In genomic region chr5:76402251-76402879, GRCh38 we compare ENCODE assay signal across 8 cellular contexts. TPM values are rescaled to one million over a fixed set of nuclear protein-coding genes. Genes with fewer than 3 reads are reported as not detected.
DNase-seq lines count a peak whose midpoint lies in the region; ATAC-seq and TF ChIP-seq lines count a peak whose summit lies in the region.

No MANE protein-coding gene starts in this region.

- peaks cover 40% of the 10 kb centered on the region for H3K79me2 ChIP-seq in DOHH2 (ENCODE audit: control insufficient read depth, low read length)

- no peaks in the 10 kb centered on the region for H3K27me3 ChIP-seq in DOHH2 (ENCODE audit: control insufficient read depth, low read length)
- no peaks in the 10 kb centered on the region for H3K27me3 ChIP-seq in effector memory CD4-positive, alpha-beta T cell (replicated peaks; ENCODE audit: control insufficient read depth, insufficient read depth, low read length, poor library complexity, severe bottlenecking)

- no peak for TF ChIP-seq CTCF in DOHH2 (IDR thresholded peaks at IDR 0.05; ENCODE audit: low read depth, low read length, poor library complexity, severe bottlenecking)

- peaks cover 35 to 53% (median 35%) of the 10 kb centered on the region in 3 donors for H3K4me1 Mint-ChIP-seq in naive B cell
- peaks cover 29 to 51% of the 10 kb centered on the region in 2 donors for H3K4me1 Mint-ChIP-seq in stimulated activated naive B cell treated with anti-CD40 and anti-IgM and Interleukin-4, amounts not matched to agents 10 μg/mL and 1 μg/mL and 100 μg/mL, for 72 hours

- peak; percentile 54 for DNase-seq in LoVo (ENCODE audit: low spot score)
- DNase-seq in activated CD4-positive, alpha-beta T cell treated with anti-CD3 and anti-CD28 coated beads, Interleukin-2, amount 50 U/mL, for 24 hours (ENCODE audit: low read depth in 1 of 2, low spot score in 1 of 2) = peak; percentile 46 to 73
- peak; percentile 77 to 82 (median 81) for DNase-seq in effector memory CD4-positive, alpha-beta T cell
- peak; percentile 76 for DNase-seq in naive B cell
- peak; percentile 64 for DNase-seq in stimulated activated naive B cell treated with anti-CD40 and anti-IgM and Interleukin-4, amounts not matched to agents 10 μg/mL and 1 μg/mL and 100 μg/mL, for 72 hours
- DNase-seq in SW 1271 (lab: John Stamatoyannopoulos, UW) = no peak

- H3K27ac ChIP-seq in DOHH2 (ENCODE audit: low read depth, low read length) = peak overlapping the region; percentile 94
- H3K27ac ChIP-seq in effector memory CD4-positive, alpha-beta T cell (ENCODE audit: insufficient read depth, low read length, poor library complexity, severe bottlenecking) = peak overlapping the region; percentile 97

- no peaks in the 10 kb centered on the region for H3K9me3 ChIP-seq in DOHH2 (ENCODE audit: control insufficient read depth, insufficient read depth, low read length)
- no peaks in the 10 kb centered on the region for H3K9me3 ChIP-seq in effector memory CD4-positive, alpha-beta T cell (ENCODE audit: control insufficient read depth, low read length)

- no peaks in the 10 kb centered on the region for H3K9me2 ChIP-seq in DOHH2 (replicated peaks; ENCODE audit: control insufficient read depth, low read length)

- H3K36me3 ChIP-seq in DOHH2 (ENCODE audit: control insufficient read depth, low read length) = peaks cover 12% of the 10 kb centered on the region
- H3K36me3 ChIP-seq in effector memory CD4-positive, alpha-beta T cell (ENCODE audit: control insufficient read depth, insufficient read depth, low read length) = no peaks in the 10 kb centered on the region

- H3F3A ChIP-seq in DOHH2 (ENCODE audit: control insufficient read depth, insufficient read depth) = peaks cover 35% of the 10 kb centered on the region

- H3K4me2 ChIP-seq in DOHH2 (ENCODE audit: low read length) = peak overlapping the region; percentile 95

- H3K27ac Mint-ChIP-seq in naive B cell = peak overlapping the region; percentile 97 to 100 (median 99)
- H3K27ac Mint-ChIP-seq in stimulated activated naive B cell treated with anti-CD40 and anti-IgM and Interleukin-4, amounts not matched to agents 10 μg/mL and 1 μg/mL and 100 μg/mL, for 72 hours = peak overlapping the region; percentile 95

- H3K4me3 Mint-ChIP-seq in naive B cell = peak overlapping the region; percentile 92 to 98 (median 95)
- peak overlapping the region; percentile 91 to 93 for H3K4me3 Mint-ChIP-seq in stimulated activated naive B cell treated with anti-CD40 and anti-IgM and Interleukin-4, amounts not matched to agents 10 μg/mL and 1 μg/mL and 100 μg/mL, for 72 hours

- no peaks in the 10 kb centered on the region for H3K36me3 Mint-ChIP-seq in naive B cell
- H3K36me3 Mint-ChIP-seq in stimulated activated naive B cell treated with anti-CD40 and anti-IgM and Interleukin-4, amounts not matched to agents 10 μg/mL and 1 μg/mL and 100 μg/mL, for 72 hours = peaks cover 0 to 1% of the 10 kb centered on the region in 2 donors

- no peaks in the 10 kb centered on the region for H3K9me3 Mint-ChIP-seq in naive B cell
- H3K9me3 Mint-ChIP-seq in stimulated activated naive B cell treated with anti-CD40 and anti-IgM and Interleukin-4, amounts not matched to agents 10 μg/mL and 1 μg/mL and 100 μg/mL, for 72 hours = no peaks in the 10 kb centered on the region

- peak overlapping the region; percentile 80 for H3K4me3 ChIP-seq in DOHH2 (ENCODE audit: low read length)
- peak overlapping the region; percentile 81 for H3K4me3 ChIP-seq in effector memory CD4-positive, alpha-beta T cell (ENCODE audit: insufficient read depth, low read depth, low read length, poor library complexity, severe bottlenecking)

- H4K20me1 ChIP-seq in DOHH2 (ENCODE audit: control insufficient read depth, insufficient read depth, low read depth, low read length) = no peaks in the 10 kb centered on the region

- ATAC-seq in GM21825 (IDR thresholded peaks at IDR 0.05; ENCODE audit: unreplicated experiment) = peak; percentile 26
- ATAC-seq in naive B cell (ENCODE audit: low read depth in 2 of 2) = peak; percentile 67 to 68
- ATAC-seq in stimulated activated naive B cell treated with anti-CD40 and anti-IgM and Interleukin-4, amounts not matched to agents 10 μg/mL and 1 μg/mL and 100 μg/mL, for 72 hours (replicated peaks) = peak; percentile 72

- H3K27me3 Mint-ChIP-seq in naive B cell = peaks cover 0 to 7% (median 4%) of the 10 kb centered on the region in 3 donors
- H3K27me3 Mint-ChIP-seq in stimulated activated naive B cell treated with anti-CD40 and anti-IgM and Interleukin-4, amounts not matched to agents 10 μg/mL and 1 μg/mL and 100 μg/mL, for 72 hours = peaks cover 5 to 6% of the 10 kb centered on the region in 2 donors

- peaks cover 64% of the 10 kb centered on the region for H3K4me1 ChIP-seq in DOHH2 (ENCODE audit: control insufficient read depth, low read length)
- peaks cover 27% of the 10 kb centered on the region for H3K4me1 ChIP-seq in effector memory CD4-positive, alpha-beta T cell (ENCODE audit: control insufficient read depth, insufficient read depth, low read length, poor library complexity, severe bottlenecking)

RNA-seq across cellular contexts. Expression of gene IQGAP2, which starts 0.7 kb away (rescaled TPM):
- polyA plus RNA-seq in naive B cell (ENCODE audit: low read depth in 6 of 6) = 1 to 10 TPM; 2.7 to 9.8 (median 6.2) TPM

Comparison
In these comparisons a context has a peak if more than half of its experiments do, and no peak if none do; other contexts are left out.
1. DNase-seq: peak in LoVo (single experiment), activated CD4-positive, alpha-beta T cell treated with anti-CD3 and anti-CD28 coated beads, Interleukin-2, amount 50 U/mL, for 24 hours (2 of 2), effector memory CD4-positive, alpha-beta T cell (3 of 3), naive B cell (single experiment) and stimulated activated naive B cell treated with anti-CD40 and anti-IgM and Interleukin-4, amounts not matched to agents 10 μg/mL and 1 μg/mL and 100 μg/mL, for 72 hours (single experiment); none in SW 1271 (0 of 2).
2. Peak in every context shown above with its lines, with median percentiles within 50 percentile points of each other: ATAC-seq.